1 cellular context compared by ENCODE assay signal in genomic region chr14:91149462-91149861, GRCh38.
TF ChIP-seq lines count a peak whose summit lies in the region.

No MANE protein-coding gene starts in this region.

TF ChIP-seq in HepG2, 621 proteins besides CTCF, POLR2A, EP300 and RAD21 (continued from another document and continues in another):
- TF ChIP-seq ZNF790 (CRISPR knock-in tag; IDR thresholded peaks at IDR 0.05; ENCODE audit: borderline replicate concordance) = no peak
- TF ChIP-seq ZNF441 (CRISPR knock-in tag; IDR thresholded peaks at IDR 0.05; ENCODE audit: borderline replicate concordance) = no peak
- TF ChIP-seq MAFG (CRISPR knock-in tag; IDR thresholded peaks at IDR 0.05) = peak; percentile 89
- no peak for TF ChIP-seq MBD4 (IDR thresholded peaks at IDR 0.05; ENCODE audit: borderline replicate concordance, low read length)
- TF ChIP-seq JARID2 (CRISPR knock-in tag; IDR thresholded peaks at IDR 0.05; ENCODE audit: insufficient replicate concordance) = no peak
- no peak for TF ChIP-seq ZNF549 (CRISPR knock-in tag; IDR thresholded peaks at IDR 0.05)
- no peak for TF ChIP-seq ZXDC (CRISPR knock-in tag; IDR thresholded peaks at IDR 0.05)
- TF ChIP-seq SOX5 (CRISPR knock-in tag; IDR thresholded peaks at IDR 0.05; ENCODE audit: borderline replicate concordance) = peak; percentile 32; the same call in 1 of the 2 replicates
- TF ChIP-seq, protein P1, sequence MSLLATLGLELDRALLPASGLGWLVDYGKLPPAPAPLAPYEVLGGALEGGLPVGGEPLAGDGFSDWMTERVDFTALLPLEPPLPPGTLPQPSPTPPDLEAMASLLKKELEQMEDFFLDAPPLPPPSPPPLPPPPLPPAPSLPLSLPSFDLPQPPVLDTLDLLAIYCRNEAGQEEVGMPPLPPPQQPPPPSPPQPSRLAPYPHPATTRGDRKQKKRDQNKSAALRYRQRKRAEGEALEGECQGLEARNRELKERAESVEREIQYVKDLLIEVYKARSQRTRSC (CRISPR knock-in tag; IDR thresholded peaks at IDR 0.05; ENCODE audit: low read depth) = no peak
- TF ChIP-seq ZNF33A (CRISPR knock-in tag; IDR thresholded peaks at IDR 0.05; ENCODE audit: borderline replicate concordance) = no peak
- TF ChIP-seq NR2F2 (IDR thresholded peaks at IDR 0.05; ENCODE audit: borderline replicate concordance, low read depth) = peak; percentile 46; the same call in 1 of the 2 replicates
- no peak for TF ChIP-seq PPARG (CRISPR knock-in tag; conservative IDR thresholded peaks at IDR 0.05)
- TF ChIP-seq ZNF781 (CRISPR knock-in tag; IDR thresholded peaks at IDR 0.05; ENCODE audit: borderline replicate concordance, not compliant biosample characterization) = no peak
- TF ChIP-seq THAP7 (CRISPR knock-in tag; IDR thresholded peaks at IDR 0.05) = no peak
- TF ChIP-seq ZNF256 (CRISPR knock-in tag; conservative IDR thresholded peaks at IDR 0.05) = no peak
- no peak for TF ChIP-seq BCL3 (CRISPR knock-in tag; IDR thresholded peaks at IDR 0.05)
- TF ChIP-seq POGZ (CRISPR knock-in tag; IDR thresholded peaks at IDR 0.05) = no peak
- TF ChIP-seq, protein P2, sequence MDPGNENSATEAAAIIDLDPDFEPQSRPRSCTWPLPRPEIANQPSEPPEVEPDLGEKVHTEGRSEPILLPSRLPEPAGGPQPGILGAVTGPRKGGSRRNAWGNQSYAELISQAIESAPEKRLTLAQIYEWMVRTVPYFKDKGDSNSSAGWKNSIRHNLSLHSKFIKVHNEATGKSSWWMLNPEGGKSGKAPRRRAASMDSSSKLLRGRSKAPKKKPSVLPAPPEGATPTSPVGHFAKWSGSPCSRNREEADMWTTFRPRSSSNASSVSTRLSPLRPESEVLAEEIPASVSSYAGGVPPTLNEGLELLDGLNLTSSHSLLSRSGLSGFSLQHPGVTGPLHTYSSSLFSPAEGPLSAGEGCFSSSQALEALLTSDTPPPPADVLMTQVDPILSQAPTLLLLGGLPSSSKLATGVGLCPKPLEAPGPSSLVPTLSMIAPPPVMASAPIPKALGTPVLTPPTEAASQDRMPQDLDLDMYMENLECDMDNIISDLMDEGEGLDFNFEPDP (CRISPR knock-in tag; conservative IDR thresholded peaks at IDR 0.05) = no peak
- TF ChIP-seq, protein P3, sequence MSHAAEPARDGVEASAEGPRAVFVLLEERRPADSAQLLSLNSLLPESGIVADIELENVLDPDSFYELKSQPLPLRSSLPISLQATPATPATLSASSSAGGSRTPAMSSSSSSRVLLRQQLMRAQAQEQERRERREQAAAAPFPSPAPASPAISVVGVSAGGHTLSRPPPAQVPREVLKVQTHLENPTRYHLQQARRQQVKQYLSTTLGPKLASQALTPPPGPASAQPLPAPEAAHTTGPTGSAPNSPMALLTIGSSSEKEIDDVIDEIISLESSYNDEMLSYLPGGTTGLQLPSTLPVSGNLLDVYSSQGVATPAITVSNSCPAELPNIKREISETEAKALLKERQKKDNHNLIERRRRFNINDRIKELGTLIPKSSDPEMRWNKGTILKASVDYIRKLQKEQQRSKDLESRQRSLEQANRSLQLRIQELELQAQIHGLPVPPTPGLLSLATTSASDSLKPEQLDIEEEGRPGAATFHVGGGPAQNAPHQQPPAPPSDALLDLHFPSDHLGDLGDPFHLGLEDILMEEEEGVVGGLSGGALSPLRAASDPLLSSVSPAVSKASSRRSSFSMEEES (CRISPR knock-in tag; IDR thresholded peaks at IDR 0.05) = 0 out of 2 replicates have a peak, but pooled peaks have one; percentile 14
- no peak for TF ChIP-seq KLF13 (CRISPR knock-in tag; IDR thresholded peaks at IDR 0.05)
- TF ChIP-seq NFKB2 (CRISPR knock-in tag; IDR thresholded peaks at IDR 0.05; ENCODE audit: borderline replicate concordance) = no peak
- TF ChIP-seq DBP (CRISPR knock-in tag; IDR thresholded peaks at IDR 0.05; ENCODE audit: not compliant biosample characterization) = no peak
- TF ChIP-seq ZNF383 (CRISPR knock-in tag; IDR thresholded peaks at IDR 0.05; ENCODE audit: borderline replicate concordance) = no peak
- TF ChIP-seq SCMH1 (CRISPR knock-in tag; IDR thresholded peaks at IDR 0.05; ENCODE audit: borderline replicate concordance) = no peak
- no peak for TF ChIP-seq YEATS4 (CRISPR knock-in tag; IDR thresholded peaks at IDR 0.05; ENCODE audit: borderline replicate concordance)
- no peak for TF ChIP-seq ATF7 (IDR thresholded peaks at IDR 0.05)
- no peak for TF ChIP-seq ATF7 (CRISPR knock-in tag; IDR thresholded peaks at IDR 0.05)
- TF ChIP-seq, protein P4, sequence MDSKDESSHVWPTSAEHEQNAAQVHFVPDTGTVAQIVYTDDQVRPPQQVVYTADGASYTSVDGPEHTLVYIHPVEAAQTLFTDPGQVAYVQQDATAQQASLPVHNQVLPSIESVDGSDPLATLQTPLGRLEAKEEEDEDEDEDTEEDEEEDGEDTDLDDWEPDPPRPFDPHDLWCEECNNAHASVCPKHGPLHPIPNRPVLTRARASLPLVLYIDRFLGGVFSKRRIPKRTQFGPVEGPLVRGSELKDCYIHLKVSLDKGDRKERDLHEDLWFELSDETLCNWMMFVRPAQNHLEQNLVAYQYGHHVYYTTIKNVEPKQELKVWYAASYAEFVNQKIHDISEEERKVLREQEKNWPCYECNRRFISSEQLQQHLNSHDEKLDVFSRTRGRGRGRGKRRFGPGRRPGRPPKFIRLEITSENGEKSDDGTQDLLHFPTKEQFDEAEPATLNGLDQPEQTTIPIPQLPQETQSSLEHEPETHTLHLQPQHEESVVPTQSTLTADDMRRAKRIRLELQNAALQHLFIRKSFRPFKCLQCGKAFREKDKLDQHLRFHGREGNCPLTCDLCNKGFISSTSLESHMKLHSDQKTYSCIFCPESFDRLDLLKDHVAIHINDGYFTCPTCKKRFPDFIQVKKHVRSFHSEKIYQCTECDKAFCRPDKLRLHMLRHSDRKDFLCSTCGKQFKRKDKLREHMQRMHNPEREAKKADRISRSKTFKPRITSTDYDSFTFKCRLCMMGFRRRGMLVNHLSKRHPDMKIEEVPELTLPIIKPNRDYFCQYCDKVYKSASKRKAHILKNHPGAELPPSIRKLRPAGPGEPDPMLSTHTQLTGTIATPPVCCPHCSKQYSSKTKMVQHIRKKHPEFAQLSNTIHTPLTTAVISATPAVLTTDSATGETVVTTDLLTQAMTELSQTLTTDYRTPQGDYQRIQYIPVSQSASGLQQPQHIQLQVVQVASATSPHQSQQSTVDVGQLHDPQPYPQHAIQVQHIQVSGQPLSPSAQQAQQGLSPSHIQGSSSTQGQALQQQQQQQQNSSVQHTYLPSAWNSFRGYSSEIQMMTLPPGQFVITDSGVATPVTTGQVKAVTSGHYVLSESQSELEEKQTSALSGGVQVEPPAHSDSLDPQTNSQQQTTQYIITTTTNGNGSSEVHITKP (CRISPR knock-in tag; IDR thresholded peaks at IDR 0.05; ENCODE audit: low read depth) = no peak
- no peak for TF ChIP-seq ATF1 (CRISPR knock-in tag; IDR thresholded peaks at IDR 0.05)
- TF ChIP-seq HES4 (CRISPR knock-in tag; IDR thresholded peaks at IDR 0.05; ENCODE audit: borderline replicate concordance) = no peak
- TF ChIP-seq ZBTB1 (CRISPR knock-in tag; IDR thresholded peaks at IDR 0.05; ENCODE audit: borderline replicate concordance) = no peak
- TF ChIP-seq, protein P5, sequence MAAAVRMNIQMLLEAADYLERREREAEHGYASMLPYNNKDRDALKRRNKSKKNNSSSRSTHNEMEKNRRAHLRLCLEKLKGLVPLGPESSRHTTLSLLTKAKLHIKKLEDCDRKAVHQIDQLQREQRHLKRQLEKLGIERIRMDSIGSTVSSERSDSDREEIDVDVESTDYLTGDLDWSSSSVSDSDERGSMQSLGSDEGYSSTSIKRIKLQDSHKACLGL (CRISPR knock-in tag; IDR thresholded peaks at IDR 0.05) = no peak
- 0 out of 2 replicates have a peak, but pooled peaks have one; percentile 26 for TF ChIP-seq SOX13 (IDR thresholded peaks at IDR 0.05)
- peak in 1 of 2 experiments; percentile 22; a peak in 1 of 4 replicates for TF ChIP-seq SOX13 (CRISPR knock-in tag; conservative IDR thresholded peaks at IDR 0.05 in 1 of 2, IDR thresholded peaks at IDR 0.05 in 1 of 2)
- TF ChIP-seq, protein P6, sequence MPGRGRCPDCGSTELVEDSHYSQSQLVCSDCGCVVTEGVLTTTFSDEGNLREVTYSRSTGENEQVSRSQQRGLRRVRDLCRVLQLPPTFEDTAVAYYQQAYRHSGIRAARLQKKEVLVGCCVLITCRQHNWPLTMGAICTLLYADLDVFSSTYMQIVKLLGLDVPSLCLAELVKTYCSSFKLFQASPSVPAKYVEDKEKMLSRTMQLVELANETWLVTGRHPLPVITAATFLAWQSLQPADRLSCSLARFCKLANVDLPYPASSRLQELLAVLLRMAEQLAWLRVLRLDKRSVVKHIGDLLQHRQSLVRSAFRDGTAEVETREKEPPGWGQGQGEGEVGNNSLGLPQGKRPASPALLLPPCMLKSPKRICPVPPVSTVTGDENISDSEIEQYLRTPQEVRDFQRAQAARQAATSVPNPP (CRISPR knock-in tag; IDR thresholded peaks at IDR 0.05) = no peak
- no peak for TF ChIP-seq ZBTB39 (CRISPR knock-in tag; IDR thresholded peaks at IDR 0.05)
- TF ChIP-seq JUNB (CRISPR knock-in tag; IDR thresholded peaks at IDR 0.05; ENCODE audit: borderline replicate concordance) = no peak; the same call in 1 of the 2 replicates
- TF ChIP-seq ZBTB7A (CRISPR knock-in tag; IDR thresholded peaks at IDR 0.05) = no peak
- no peak for TF ChIP-seq POLR2AphosphoS2 (IDR thresholded peaks at IDR 0.05; ENCODE audit: low read depth, low read length)
- TF ChIP-seq PCBP2 (optimal IDR thresholded peaks at IDR 0.05; ENCODE audit: low read depth, low read length, poor library complexity, severe bottlenecking) = no peak
- TF ChIP-seq ARID2 (CRISPR knock-in tag; IDR thresholded peaks at IDR 0.05; ENCODE audit: borderline replicate concordance) = no peak
- no peak for TF ChIP-seq GABPA (IDR thresholded peaks at IDR 0.05; ENCODE audit: low read depth, low read length)
- TF ChIP-seq GABPA (CRISPR knock-in tag; IDR thresholded peaks at IDR 0.05; ENCODE audit: low read depth) = no peak
- TF ChIP-seq SMAD9 (CRISPR knock-in tag; IDR thresholded peaks at IDR 0.05) = no peak
- TF ChIP-seq FOXP1 (IDR thresholded peaks at IDR 0.05) = no peak
- no peak; the same call in 1 of the 2 replicates for TF ChIP-seq FOXP1 (CRISPR knock-in tag; IDR thresholded peaks at IDR 0.05)
- TF ChIP-seq PHF20 (CRISPR knock-in tag; IDR thresholded peaks at IDR 0.05) = no peak
- TF ChIP-seq HHEX (CRISPR knock-in tag; IDR thresholded peaks at IDR 0.05) = no peak
- no peak for TF ChIP-seq ZNF558 (CRISPR knock-in tag; IDR thresholded peaks at IDR 0.05; ENCODE audit: borderline replicate concordance)
